ENCODE assay signal across 15 cellular contexts in genomic region chr5:10652151-10652550, GRCh38.
DNase-seq lines count a peak whose midpoint lies in the region; ATAC-seq and TF ChIP-seq lines count a peak whose summit lies in the region.
"Had no signal": no experiment of that assay in that cellular context is flagged by ENCODE, and none has a peak within 500 bp of the region (broad histone marks: within the 10 kb centered on the region; RNA-seq: fewer than 3 reads in every experiment).

No MANE protein-coding gene starts in this region.

- in situ Hi-C loops in IMR-90 (cut with MboI; ENCODE audit: low sequenced_read_pairs) = no loop called here
- in situ Hi-C loops in brain microvascular endothelial cell (cut with HindIII; ENCODE audit: low pct_ligation_motif_present, low sequenced_read_pairs) = no loop called here

- H4K5ac ChIP-seq in IMR-90 (ENCODE audit: low read depth, low read length) = no peak overlapping the region

- TF ChIP-seq EP300 in stomach (IDR thresholded peaks at IDR 0.05) = no peak

- H3K4me3 ChIP-seq in IMR-90 (ENCODE audit: insufficient read depth, low read depth, low read length) = no peak overlapping the region
- H3K4me3 ChIP-seq in brain microvascular endothelial cell (ENCODE audit: low read depth, low read length) = no peak overlapping the region
- H3K4me3 ChIP-seq in stomach = no peak overlapping the region
- H3K4me3 ChIP-seq: BLaER1, PC-9 had no signal

- H3K4me1 ChIP-seq in IMR-90 (ENCODE audit: control insufficient read depth, insufficient read depth, low read length) (peaks cover 2% of the 10 kb centered on the region; the same call in 1 of the 2 replicates), stomach (peaks cover 0 to 7% (median 0%) of the 10 kb centered on the region in 4 donors)
- H3K4me1 ChIP-seq: BLaER1 had no signal

- H3K27me3 ChIP-seq in IMR-90 (ENCODE audit: control insufficient read depth, insufficient read depth, low read length) = no peaks in the 10 kb centered on the region
- H3K27me3 ChIP-seq in brain microvascular endothelial cell (replicated peaks) = no peaks in the 10 kb centered on the region
- H3K27me3 ChIP-seq in stomach = peaks cover 0 to 41% (median 16%) of the 10 kb centered on the region in 3 donors
- H3K27me3 ChIP-seq: BLaER1 had no signal

- no peak for TF ChIP-seq CTCF in IMR-90 (conservative IDR thresholded peaks at IDR 0.05; ENCODE audit: low read depth, low read length)
- peak; percentile 3 for TF ChIP-seq CTCF in brain microvascular endothelial cell (IDR thresholded peaks at IDR 0.05; ENCODE audit: low read depth, low read length, missing control alignments)
- no peak for TF ChIP-seq CTCF in stomach (IDR thresholded peaks at IDR 0.05)

- DNase-seq in IMR-90 (peak; percentile 59), brain microvascular endothelial cell (peak; percentile 34), lung microvascular endothelial cell (ENCODE audit: low read depth in 2 of 2) (peak; percentile 61 to 91), stomach (peak; percentile 17)
- DNase-seq: HCEC 1CT, KBM-7, NCI-H1092 treated with DMSO at 0.1 percent for 48 hours, NCI-H1694 treated with DMSO at 0.1 percent for 48 hours, NCI-H748 treated with DMSO at 0.1 percent for 48 hours, PC-9, SK-N-SH had no signal

- H3K27ac ChIP-seq in IMR-90 (ENCODE audit: insufficient read depth, low read length) (no peak overlapping the region), brain microvascular endothelial cell (no peak overlapping the region), stomach (no peak overlapping the region)
- H3K27ac ChIP-seq: BLaER1, PC-9 had no signal

- H3K18ac ChIP-seq in IMR-90 (ENCODE audit: low read depth, low read length) = no peak overlapping the region

- no peak overlapping the region for H3K23ac ChIP-seq in IMR-90 (ENCODE audit: low read depth, low read length)

- H3K9ac ChIP-seq in IMR-90 (ENCODE audit: low read depth, low read length) = no peak overlapping the region
- H3K9ac ChIP-seq: BLaER1, SK-N-SH had no signal

- ATAC-seq in IMR-90 (ENCODE audit: low read depth) (peak; percentile 54), GM21786 (IDR thresholded peaks at IDR 0.05; ENCODE audit: unreplicated experiment) (no peak), GM21723 (IDR thresholded peaks at IDR 0.05; ENCODE audit: unreplicated experiment) (no peak), HG03354 (IDR thresholded peaks at IDR 0.05; ENCODE audit: poor library complexity, severe bottlenecking, unreplicated experiment) (no peak)

- H2AFZ ChIP-seq in IMR-90 (replicated peaks; ENCODE audit: low read length, poor library complexity) = no peak overlapping the region
- H2AFZ ChIP-seq: PC-9 had no signal

- H2BK120ac ChIP-seq in IMR-90 (ENCODE audit: low read depth, low read length) = no peak overlapping the region

- WGBS in IMR-90 (ENCODE audit: extremely low coverage in 2 of 2, insufficient read length in 1 of 2), 2 experiments = 90% methylated on average over 12 of the region's 13 CpGs; no CpG with 5 or more reads in 1 of the 2 experiments
- 73 to 87% (median 78%) methylated on average over 2 to 13 of the region's 13 CpGs for WGBS in stomach, 5 donors

- no peak overlapping the region for H3K14ac ChIP-seq in IMR-90 (replicated peaks; ENCODE audit: low read depth, low read length)

- intact Hi-C loops in IMR-90 (cut with micrococcal nuclease) (no loop called here), stomach (cut with DNase I; ENCODE audit: low total_unique reads) (no loop called here)

- no peak for TF ChIP-seq POLR2A in IMR-90 (IDR thresholded peaks at IDR 0.05; ENCODE audit: low read depth, low read length)
- TF ChIP-seq POLR2A in stomach (IDR thresholded peaks at IDR 0.05) = no peak

- peak overlapping the region; percentile 20 for H2AK9ac ChIP-seq in IMR-90 (replicated peaks; ENCODE audit: low read depth, low read length, poor library complexity)

- H3K36me3 ChIP-seq in IMR-90 (ENCODE audit: control insufficient read depth, insufficient read depth, low read length) (peaks cover 55% of the 10 kb centered on the region; the same call in 1 of the 2 replicates), brain microvascular endothelial cell (replicated peaks) (no peaks in the 10 kb centered on the region), stomach (peaks cover 0 to 21% (median 6%) of the 10 kb centered on the region in 4 donors)

- no peak overlapping the region for H2BK20ac ChIP-seq in IMR-90 (ENCODE audit: low read depth, low read length)

- no peak overlapping the region for H2BK5ac ChIP-seq in IMR-90 (ENCODE audit: low read depth, low read length, poor library complexity, severe bottlenecking)

- H2BK15ac ChIP-seq in IMR-90 (ENCODE audit: low read depth, low read length) = no peak overlapping the region

- H4K8ac ChIP-seq in IMR-90 (ENCODE audit: low read depth in 2 of 2, low read length in 2 of 2) = no peak overlapping the region

- H2AK5ac ChIP-seq in IMR-90 (ENCODE audit: low read depth, low read length) = no peak overlapping the region

- H3K4ac ChIP-seq in IMR-90 (ENCODE audit: low read depth, low read length) = no peak overlapping the region

- dilution Hi-C loops in IMR-90 (cut with HindIII; ENCODE audit: low sequenced_read_pairs, unreplicated experiment) = no loop called here

- no peak for TF ChIP-seq RAD21 in IMR-90 (IDR thresholded peaks at IDR 0.05; ENCODE audit: low read length)

- H3K56ac ChIP-seq in IMR-90 (ENCODE audit: extremely low read depth, insufficient read depth, low read length) = no peak overlapping the region

- no peak overlapping the region for H3K4me2 ChIP-seq in IMR-90 (ENCODE audit: low read depth, low read length)
- H3K4me2 ChIP-seq: BLaER1, PC-9, SK-N-SH had no signal

- peaks cover 37% of the 10 kb centered on the region for H4K20me1 ChIP-seq in IMR-90 (ENCODE audit: insufficient read depth, low read length)

- CTCF ChIA-PET in IMR-90 (lab: Yijun Ruan, JAX) = no interaction called here

- no peak overlapping the region for H4K91ac ChIP-seq in IMR-90 (ENCODE audit: insufficient read depth, low read depth, low read length)

- BruUV-seq in IMR-90 (replicated peaks; lab: Mats Ljungman, UMichigan) = no TSS peak

- H3K9me1 ChIP-seq in IMR-90 (ENCODE audit: insufficient read depth, low read length) = peaks cover 10% of the 10 kb centered on the region

- POLR2A ChIA-PET in IMR-90 (lab: Charles Lee; ENCODE audit: unreplicated experiment) = no interaction called here

- no peaks in the 10 kb centered on the region for H3K9me3 ChIP-seq in IMR-90 (ENCODE audit: control insufficient read depth, insufficient read depth, low read length)
- H3K9me3 ChIP-seq in stomach = no peaks in the 10 kb centered on the region
- H3K9me3 ChIP-seq: SK-N-SH had no signal

- peaks cover 4 to 21% of the 10 kb centered on the region in 2 experiments for H3K79me1 ChIP-seq in IMR-90 (ENCODE audit: low read depth in 1 of 2, low read length in 2 of 2)

TF ChIP-seq in IMR-90, 13 proteins besides CTCF, POLR2A, EP300 and RAD21:
- TF ChIP-seq CEBPB (IDR thresholded peaks at IDR 0.05; ENCODE audit: low read depth, low read length) (no peak), FOS (IDR thresholded peaks at IDR 0.05; ENCODE audit: low read depth, low read length) (no peak), RCOR1 (IDR thresholded peaks at IDR 0.05; ENCODE audit: insufficient replicate concordance, low read length) (no peak), NFE2L2 (IDR thresholded peaks at IDR 0.05; ENCODE audit: low read depth, low read length) (no peak), BHLHE40 (IDR thresholded peaks at IDR 0.05; ENCODE audit: low read depth, low read length) (no peak), CHD1 (IDR thresholded peaks at IDR 0.05; ENCODE audit: low read depth, low read length) (no peak), RFX5 (IDR thresholded peaks at IDR 0.05; ENCODE audit: low read depth, low read length) (no peak), USF2 (IDR thresholded peaks at IDR 0.05; ENCODE audit: low read depth, low read length) (no peak)
TF ChIP-seq in IMR-90: peak in this region for 0.

Comparison
In these comparisons a context has a peak if more than half of its experiments do, and no peak if none do; other contexts are left out.
1. DNase-seq: peak in every context shown above with its lines; median percentile 76 in lung microvascular endothelial cell; 59 in IMR-90; 34 in brain microvascular endothelial cell; 17 in stomach.